ENCODE assay signal across 30 cellular contexts in genomic region chr20:35066194-35066593, GRCh38.
"Had no signal": no experiment of that assay in that cellular context is flagged by ENCODE, and none has a peak within 500 bp of the region (broad histone marks: within the 10 kb centered on the region; RNA-seq: fewer than 3 reads in every experiment).

No MANE protein-coding gene starts in this region.

- H3K4me3 Mint-ChIP-seq: activated CD4-positive, alpha-beta memory T cell treated with anti-CD3 and anti-CD28 coated beads, Interleukin-2, amount 10 ng/mL, durations not matched to agents 7 days and 5 days; activated CD4-positive, alpha-beta T cell treated with anti-CD3 and anti-CD28 coated beads, Interleukin-2, amount 10 ng/mL, durations not matched to agents 7 days and 5 days; activated CD8-positive, alpha-beta memory T cell treated with anti-CD3 and anti-CD28 coated beads, Interleukin-2, amount 10 ng/mL, durations not matched to agents 7 days and 5 days; activated naive CD8-positive, alpha-beta T cell; memory B cell; stimulated activated naive CD8-positive, alpha-beta T cell treated with anti-CD3 and anti-CD28 coated beads, Interleukin-15, Interleukin-2, amounts not matched to agents 100 ng/mL and 50 ng/mL, for 24 hours; T-helper 1 cell treated with Interleukin-12 subunit alpha and Interleukin-12 subunit beta and Interleukin-4 antibody, amounts not matched to agents 30 μg/mL and 1 μg/mL, for 36 hours; type B pancreatic cell had no signal

- H3K27ac Mint-ChIP-seq: activated CD4-positive, alpha-beta memory T cell treated with anti-CD3 and anti-CD28 coated beads, Interleukin-2, amount 10 ng/mL, durations not matched to agents 7 days and 5 days; activated CD4-positive, alpha-beta T cell treated with anti-CD3 and anti-CD28 coated beads, Interleukin-2, amount 10 ng/mL, durations not matched to agents 7 days and 5 days; activated T-helper 2 cell treated with anti-CD3 and anti-CD28 coated beads, Interferon-gamma antibody, Interleukin-2, Interleukin-4, amounts not matched to agents 10 μg/mL and 5 μg/mL and 100 μg/mL, durations not matched to agents 14 hours and 24 hours and 36 hours; memory B cell; T-helper 1 cell treated with Interleukin-12 subunit alpha and Interleukin-12 subunit beta and Interleukin-4 antibody, amounts not matched to agents 30 μg/mL and 1 μg/mL, for 36 hours; type B pancreatic cell had no signal

- ATAC-seq: activated CD8-positive, alpha-beta memory T cell treated with anti-CD3 and anti-CD28 coated beads, Interleukin-2, amount 10 ng/mL, durations not matched to agents 7 days and 5 days; body of pancreas; esophagus mucosa; heart left ventricle; naive thymus-derived CD4-positive, alpha-beta T cell had no signal

- H3K4me3 ChIP-seq: body of pancreas, cardiac muscle cell, colonic mucosa, heart left ventricle, right atrium auricular region, thoracic aorta, vagina had no signal

- H3K4me1 ChIP-seq: colonic mucosa had no signal

- H3K9me3 ChIP-seq: body of pancreas, colonic mucosa, heart left ventricle, right atrium auricular region, thoracic aorta, vagina had no signal

- H3K27me3 ChIP-seq: body of pancreas, cardiac muscle cell, colonic mucosa, heart left ventricle, right atrium auricular region, vagina had no signal

- H3K9me3 Mint-ChIP-seq: activated CD4-positive, alpha-beta memory T cell treated with anti-CD3 and anti-CD28 coated beads, Interleukin-2, amount 10 ng/mL, durations not matched to agents 7 days and 5 days; activated CD4-positive, alpha-beta T cell treated with anti-CD3 and anti-CD28 coated beads, Interleukin-2, amount 10 ng/mL, durations not matched to agents 7 days and 5 days; activated T-helper 2 cell treated with anti-CD3 and anti-CD28 coated beads, Interferon-gamma antibody, Interleukin-2, Interleukin-4, amounts not matched to agents 10 μg/mL and 5 μg/mL and 100 μg/mL, durations not matched to agents 14 hours and 24 hours and 36 hours; memory B cell; naive thymus-derived CD4-positive, alpha-beta T cell; stimulated activated naive CD8-positive, alpha-beta T cell treated with anti-CD3 and anti-CD28 coated beads, Interleukin-15, Interleukin-2, amounts not matched to agents 100 ng/mL and 50 ng/mL, for 24 hours; T-helper 1 cell treated with Interleukin-12 subunit alpha and Interleukin-12 subunit beta and Interleukin-4 antibody, amounts not matched to agents 30 μg/mL and 1 μg/mL, for 36 hours; type B pancreatic cell had no signal

- H3K27me3 Mint-ChIP-seq: activated CD4-positive, alpha-beta memory T cell treated with anti-CD3 and anti-CD28 coated beads, Interleukin-2, amount 10 ng/mL, durations not matched to agents 7 days and 5 days; activated CD4-positive, alpha-beta T cell treated with anti-CD3 and anti-CD28 coated beads, Interleukin-2, amount 10 ng/mL, durations not matched to agents 7 days and 5 days; activated CD8-positive, alpha-beta memory T cell treated with anti-CD3 and anti-CD28 coated beads, Interleukin-2, amount 10 ng/mL, durations not matched to agents 7 days and 5 days; activated naive CD8-positive, alpha-beta T cell; memory B cell; naive thymus-derived CD4-positive, alpha-beta T cell; stimulated activated naive CD8-positive, alpha-beta T cell treated with anti-CD3 and anti-CD28 coated beads, Interleukin-15, Interleukin-2, amounts not matched to agents 100 ng/mL and 50 ng/mL, for 24 hours; type B pancreatic cell had no signal

- H3K27ac ChIP-seq: body of pancreas, cardiac muscle cell, colonic mucosa, heart left ventricle, right atrium auricular region, thoracic aorta, vagina, WERI-Rb-1 had no signal

- H3K36me3 ChIP-seq: colonic mucosa had no signal

- DNase-seq: activated CD4-positive, alpha-beta memory T cell treated with anti-CD3 and anti-CD28 coated beads, Interleukin-2, amount 10 ng/mL, durations not matched to agents 7 days and 5 days; activated CD4-positive, alpha-beta T cell treated with anti-CD3 and anti-CD28 coated beads, Interleukin-2, amount 10 ng/mL, durations not matched to agents 7 days and 5 days; activated CD4-positive, CD25-positive, alpha-beta regulatory T cell treated with anti-CD3 and anti-CD28 coated beads, Interleukin-2, amount 50 U/mL, for 72 hours; activated CD8-positive, alpha-beta memory T cell treated with anti-CD3 and anti-CD28 coated beads, Interleukin-2, amount 10 ng/mL, durations not matched to agents 7 days and 5 days; activated T-cell treated with anti-CD3 and anti-CD28 coated beads, Interleukin-2, amount 50 U/mL, for 48 hours; aorta; body of pancreas; cerebellar nuclear complex; colonic mucosa; effector memory CD4-positive, alpha-beta T cell; foreskin fibroblast; heart left ventricle; hypothalamus; midbrain; naive thymus-derived CD4-positive, alpha-beta T cell; stimulated activated CD4-positive, alpha-beta T cell treated with anti-CD3 and anti-CD28 coated beads, Interleukin-2, amount 100 ng/mL, for 48 hours; SW 1271; T-helper 9 cell; WERI-Rb-1 had no signal
